In the genomic region with DNA sequence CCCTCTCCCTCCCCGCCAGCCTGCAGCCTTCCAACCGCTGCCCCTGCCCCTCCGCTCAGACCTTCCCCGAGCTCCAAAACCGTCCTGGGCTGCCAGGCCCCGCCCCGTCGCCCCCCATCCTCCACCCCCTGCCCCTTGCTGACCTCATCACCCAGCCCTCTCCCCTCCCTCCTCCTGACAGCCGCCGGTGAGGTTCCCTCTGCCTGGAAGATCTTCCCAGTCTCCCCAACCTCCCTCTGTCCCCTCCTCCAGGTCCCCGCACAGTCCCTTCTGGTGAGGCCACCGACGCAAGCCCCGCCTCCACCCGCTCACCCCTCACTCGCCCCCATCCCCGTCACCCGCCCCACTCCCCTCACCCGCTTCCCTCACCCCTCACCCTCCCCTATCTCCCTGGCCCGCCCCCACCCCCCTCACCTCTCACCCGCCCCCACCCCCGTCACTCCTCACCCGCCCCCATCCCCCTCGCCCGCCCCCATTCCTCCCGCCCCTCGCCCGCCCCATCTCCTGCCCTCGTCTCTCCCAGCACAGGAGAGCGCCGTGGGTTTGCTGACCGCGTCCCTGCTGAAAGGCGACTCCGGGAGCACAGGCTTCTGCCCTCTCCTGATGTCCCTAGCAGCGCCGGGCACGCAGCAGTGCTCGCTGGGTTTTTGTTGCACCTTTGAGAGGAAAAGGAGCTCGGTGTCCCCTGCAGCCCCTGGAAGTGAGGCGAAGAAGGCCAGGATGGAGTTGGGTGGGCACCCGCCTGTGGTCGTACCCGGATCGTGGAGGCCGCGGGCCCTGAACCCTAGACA, we compare ENCODE assay signal across 8 cellular contexts. TPM values are rescaled to one million over a fixed set of nuclear protein-coding genes. Genes with fewer than 3 reads are reported as not detected.
A peak's percentile ranks its signal among the peaks of the same experiment; 100 is the strongest.
DNase-seq lines count a peak whose midpoint lies in the region; ATAC-seq and TF ChIP-seq lines count a peak whose summit lies in the region.

No MANE protein-coding gene starts in this region.

- POLR2A ChIA-PET in PC-3 (lab: Charles Lee; ENCODE audit: unreplicated experiment): no interaction called here

- BruUV-seq in PC-3 (replicated peaks; lab: Mats Ljungman, UMichigan): no TSS peak

- H3K9ac ChIP-seq in PC-3 (ENCODE audit: low read length): peak overlapping the region; percentile 68

- DNase-seq in AG09309 (ENCODE audit: low read depth) (no peak), GM20000 (ENCODE audit: low spot score) (peak; percentile 39), PC-3 (no peak), choroid plexus epithelial cell (ENCODE audit: low read depth) (no peak), mesothelial cell of epicardium (ENCODE audit: low spot score in 2 of 2, unreplicated experiment in 2 of 2) (peak in 1 of 2 experiments; percentile 55), MV-4-11 (lab: John Stamatoyannopoulos, UW) (no peak)

- H3K9me3 Mint-ChIP-seq in mesothelial cell of epicardium: no peaks in the 10 kb centered on the region

- ATAC-seq in PC-3: peak; percentile 64
- no peak for ATAC-seq in GM19023 (IDR thresholded peaks at IDR 0.05; ENCODE audit: unreplicated experiment)
- ATAC-seq in GM21576 (IDR thresholded peaks at IDR 0.05; ENCODE audit: unreplicated experiment): no peak

- no peaks in the 10 kb centered on the region for H3K9me3 ChIP-seq in PC-3 (ENCODE audit: low read length)

- peak overlapping the region; percentile 72 for H3K4me3 ChIP-seq in AG09309 (ENCODE audit: control insufficient read depth, low read depth, low read length)
- H3K4me3 ChIP-seq in PC-3 (ENCODE audit: low read length): peak overlapping the region; percentile 74
- peak overlapping the region; percentile 57 for H3K4me3 ChIP-seq in choroid plexus epithelial cell (ENCODE audit: low read depth, low read length)

- no peaks in the 10 kb centered on the region for H3K36me3 Mint-ChIP-seq in mesothelial cell of epicardium

- no peaks in the 10 kb centered on the region for H3K9me2 ChIP-seq in PC-3 (replicated peaks; ENCODE audit: low read length)

- H4K20me1 ChIP-seq in PC-3 (ENCODE audit: low read length): no peaks in the 10 kb centered on the region

- H3K27me3 ChIP-seq in PC-3 (ENCODE audit: low read length): no peaks in the 10 kb centered on the region

- no peaks in the 10 kb centered on the region for H3K36me3 ChIP-seq in PC-3 (ENCODE audit: low read depth, low read length)

- peak overlapping the region; percentile 94 for H2AFZ ChIP-seq in PC-3 (ENCODE audit: low read length)

- H3K79me2 ChIP-seq in PC-3 (ENCODE audit: low read length): no peaks in the 10 kb centered on the region

- H3K4me1 ChIP-seq in PC-3 (ENCODE audit: insufficient read depth, low read length): peaks cover 6% of the 10 kb centered on the region

- TF ChIP-seq CTCF in AG09309 (IDR thresholded peaks at IDR 0.05; ENCODE audit: control insufficient read depth, insufficient read depth, low read depth, low read length, missing control alignments) (no peak), GM20000 (IDR thresholded peaks at IDR 0.05; ENCODE audit: extremely low read depth, missing control alignments) (no peak), PC-3 (conservative IDR thresholded peaks at IDR 0.05; ENCODE audit: low read depth, low read length) (no peak), choroid plexus epithelial cell (conservative IDR thresholded peaks at IDR 0.05; ENCODE audit: low read depth, low read length) (no peak), mesothelial cell of epicardium (IDR thresholded peaks at IDR 0.05; ENCODE audit: unreplicated experiment) (no peak)

- peaks cover 20% of the 10 kb centered on the region for H3K4me1 Mint-ChIP-seq in mesothelial cell of epicardium

- peak overlapping the region; percentile 87 for H3K4me3 Mint-ChIP-seq in mesothelial cell of epicardium

- intact Hi-C loops in PC-3 (cut with micrococcal nuclease): loop anchor here (2.0 kb wide), 1 partner anchor 42 kb away; no protein-coding TSS in a partner anchor

- H3F3A ChIP-seq in PC-3 (ENCODE audit: low read length, unreplicated experiment): no peaks in the 10 kb centered on the region

- no peak overlapping the region for H3K27ac ChIP-seq in PC-3 (ENCODE audit: low read length)

- H3K4me2 ChIP-seq in PC-3 (ENCODE audit: low read length): peak overlapping the region; percentile 96

- CTCF ChIA-PET in PC-3 (lab: Charles Lee): interaction anchor here (0.6 kb wide), 1 partner anchor 131 kb away, joined by 4 read pairs; no protein-coding TSS in a partner anchor

- H3K27ac Mint-ChIP-seq in mesothelial cell of epicardium: peak overlapping the region; percentile 78

- no peaks in the 10 kb centered on the region for H3K27me3 Mint-ChIP-seq in mesothelial cell of epicardium (ENCODE audit: low read depth)

RNA-seq across cellular contexts. Expression of a gene that starts 16.4 kb away (rescaled TPM):
- total RNA-seq in PC-3 (2014; rRNA removed) (1.1 TPM in 1 of 2 replicates, not detected in the other), mesothelial cell of epicardium (0.59 to 0.87 TPM (median 0.84 TPM) in 3 replicates)

RNA-seq across cellular contexts. Expression of a gene that starts 27.7 kb away (rescaled TPM):
- total RNA-seq in PC-3 (2014; rRNA removed) (29.8 and 39.2 TPM in 2 replicates), mesothelial cell of epicardium (31.1 to 32.1 TPM (median 31.4 TPM) in 3 replicates)

RNA-seq across cellular contexts. Expression of a gene that starts 41.4 kb away (rescaled TPM):
- total RNA-seq in PC-3 (2014; rRNA removed): 19.6 and 20.3 TPM in 2 replicates
- total RNA-seq in mesothelial cell of epicardium: 227 to 235 TPM (median 229 TPM) in 3 replicates

Comparison
In these comparisons a context has a peak if more than half of its experiments do, and no peak if none do; other contexts are left out.
1. RNA of a gene that starts 41.4 kb away (total RNA-seq): 227 to 235 TPM in mesothelial cell of epicardium; 19.6 to 20.3 TPM in PC-3; every median in the first group is over 10 times any median in the second.
2. Peak in every context shown above with its lines, with median percentiles within 50 percentile points of each other: H3K4me3 ChIP-seq.